Comparison of ENCODE assay signal across 1 cellular context in genomic region chr22:40764743-40765441, GRCh38.
TF ChIP-seq lines count a peak whose summit lies in the region.

No MANE protein-coding gene starts in this region.

TF ChIP-seq in GM12878, 131 proteins besides CTCF, POLR2A, EP300 and RAD21 (continued from another document):
- TF ChIP-seq, protein P1, sequence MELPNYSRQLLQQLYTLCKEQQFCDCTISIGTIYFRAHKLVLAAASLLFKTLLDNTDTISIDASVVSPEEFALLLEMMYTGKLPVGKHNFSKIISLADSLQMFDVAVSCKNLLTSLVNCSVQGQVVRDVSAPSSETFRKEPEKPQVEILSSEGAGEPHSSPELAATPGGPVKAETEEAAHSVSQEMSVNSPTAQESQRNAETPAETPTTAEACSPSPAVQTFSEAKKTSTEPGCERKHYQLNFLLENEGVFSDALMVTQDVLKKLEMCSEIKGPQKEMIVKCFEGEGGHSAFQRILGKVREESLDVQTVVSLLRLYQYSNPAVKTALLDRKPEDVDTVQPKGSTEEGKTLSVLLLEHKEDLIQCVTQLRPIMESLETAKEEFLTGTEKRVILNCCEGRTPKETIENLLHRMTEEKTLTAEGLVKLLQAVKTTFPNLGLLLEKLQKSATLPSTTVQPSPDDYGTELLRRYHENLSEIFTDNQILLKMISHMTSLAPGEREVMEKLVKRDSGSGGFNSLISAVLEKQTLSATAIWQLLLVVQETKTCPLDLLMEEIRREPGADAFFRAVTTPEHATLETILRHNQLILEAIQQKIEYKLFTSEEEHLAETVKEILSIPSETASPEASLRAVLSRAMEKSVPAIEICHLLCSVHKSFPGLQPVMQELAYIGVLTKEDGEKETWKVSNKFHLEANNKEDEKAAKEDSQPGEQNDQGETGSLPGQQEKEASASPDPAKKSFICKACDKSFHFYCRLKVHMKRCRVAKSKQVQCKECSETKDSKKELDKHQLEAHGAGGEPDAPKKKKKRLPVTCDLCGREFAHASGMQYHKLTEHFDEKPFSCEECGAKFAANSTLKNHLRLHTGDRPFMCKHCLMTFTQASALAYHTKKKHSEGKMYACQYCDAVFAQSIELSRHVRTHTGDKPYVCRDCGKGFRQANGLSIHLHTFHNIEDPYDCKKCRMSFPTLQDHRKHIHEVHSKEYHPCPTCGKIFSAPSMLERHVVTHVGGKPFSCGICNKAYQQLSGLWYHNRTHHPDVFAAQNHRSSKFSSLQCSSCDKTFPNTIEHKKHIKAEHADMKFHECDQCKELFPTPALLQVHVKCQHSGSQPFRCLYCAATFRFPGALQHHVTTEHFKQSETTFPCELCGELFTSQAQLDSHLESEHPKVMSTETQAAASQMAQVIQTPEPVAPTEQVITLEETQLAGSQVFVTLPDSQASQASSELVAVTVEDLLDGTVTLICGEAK (IDR thresholded peaks at IDR 0.05; ENCODE audit: borderline replicate concordance), result no peak
- TF ChIP-seq NR2F1 (conservative IDR thresholded peaks at IDR 0.05), result peak; percentile 76
- peak; percentile 79; the same call in 1 of the 2 replicates for TF ChIP-seq MEF2A (IDR thresholded peaks at IDR 0.05; ENCODE audit: insufficient read depth, low read depth, low read length)
- 0 out of 2 replicates have a peak, but pooled peaks have one; percentile 25 for TF ChIP-seq CREB1 (IDR thresholded peaks at IDR 0.05; ENCODE audit: low read depth)
- TF ChIP-seq EGR1 (IDR thresholded peaks at IDR 0.05; ENCODE audit: borderline replicate concordance in 1 of 2, low read depth in 2 of 2, low read length in 2 of 2), result 0 out of 3 replicates have a peak, but pooled peaks of 1 of the 2 experiments have one; percentile 35
- TF ChIP-seq POU2F2 (IDR thresholded peaks at IDR 0.05; ENCODE audit: borderline replicate concordance, low read depth, low read length), result peak; percentile 70; the same call in 1 of the 3 replicates
- TF ChIP-seq KLF5 (IDR thresholded peaks at IDR 0.05; ENCODE audit: partially characterized antibody), result no peak
- TF ChIP-seq TAF1 (IDR thresholded peaks at IDR 0.05; ENCODE audit: borderline replicate concordance, low read depth, low read length), result 0 out of 2 replicates have a peak, but pooled peaks have one; percentile 12
- TF ChIP-seq, protein P2, sequence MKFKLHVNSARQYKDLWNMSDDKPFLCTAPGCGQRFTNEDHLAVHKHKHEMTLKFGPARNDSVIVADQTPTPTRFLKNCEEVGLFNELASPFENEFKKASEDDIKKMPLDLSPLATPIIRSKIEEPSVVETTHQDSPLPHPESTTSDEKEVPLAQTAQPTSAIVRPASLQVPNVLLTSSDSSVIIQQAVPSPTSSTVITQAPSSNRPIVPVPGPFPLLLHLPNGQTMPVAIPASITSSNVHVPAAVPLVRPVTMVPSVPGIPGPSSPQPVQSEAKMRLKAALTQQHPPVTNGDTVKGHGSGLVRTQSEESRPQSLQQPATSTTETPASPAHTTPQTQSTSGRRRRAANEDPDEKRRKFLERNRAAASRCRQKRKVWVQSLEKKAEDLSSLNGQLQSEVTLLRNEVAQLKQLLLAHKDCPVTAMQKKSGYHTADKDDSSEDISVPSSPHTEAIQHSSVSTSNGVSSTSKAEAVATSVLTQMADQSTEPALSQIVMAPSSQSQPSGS (IDR thresholded peaks at IDR 0.05; ENCODE audit: low read length), result peak; percentile 54; the same call in 1 of the 2 replicates
- no peak for TF ChIP-seq BMI1 (IDR thresholded peaks at IDR 0.05; ENCODE audit: borderline replicate concordance)
